1 cellular context compared by ENCODE assay signal in the genomic region with DNA sequence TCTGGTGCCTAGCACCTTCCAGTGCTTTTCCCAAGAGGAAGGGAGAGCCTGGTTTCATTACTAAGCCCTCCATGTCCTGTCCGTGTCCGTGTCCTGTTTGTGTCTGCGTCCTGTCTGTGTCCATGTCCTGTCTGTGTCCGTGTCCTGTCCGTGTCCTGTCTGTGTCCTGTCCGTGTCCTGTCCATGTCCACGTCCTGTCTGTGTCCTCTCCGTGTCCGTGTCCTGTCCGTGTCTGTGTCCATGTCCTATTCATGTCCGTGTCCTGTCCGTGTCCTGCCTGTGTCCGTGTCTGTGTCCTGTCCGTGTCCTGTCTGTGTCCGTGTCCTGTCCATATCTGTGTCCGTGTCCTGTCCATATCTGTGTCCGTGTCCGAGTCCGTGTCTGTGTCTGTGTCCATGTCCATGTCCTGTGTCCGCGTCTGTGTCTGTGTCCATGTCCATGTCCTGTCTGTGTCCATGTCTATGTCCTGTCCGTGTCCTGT.
TF ChIP-seq lines count a peak whose summit lies in the region.

No MANE protein-coding gene starts in this region.

TF ChIP-seq in H1, 55 proteins besides CTCF, POLR2A, EP300 and RAD21:
- no peak for TF ChIP-seq RNF2 (IDR thresholded peaks at IDR 0.05; ENCODE audit: borderline replicate concordance, low read depth, low read length, missing control alignments, poor library complexity, severe bottlenecking)
- TF ChIP-seq SRF (IDR thresholded peaks at IDR 0.05; ENCODE audit: low read depth, low read length), result no peak
- no peak for TF ChIP-seq BACH1 (IDR thresholded peaks at IDR 0.05; ENCODE audit: low read length)
- TF ChIP-seq POLR2AphosphoS5 (IDR thresholded peaks at IDR 0.05; ENCODE audit: low read depth, low read length), result no peak
- TF ChIP-seq JUND (IDR thresholded peaks at IDR 0.05; ENCODE audit: low read length), result no peak
- no peak for TF ChIP-seq KDM4A (IDR thresholded peaks at IDR 0.05; ENCODE audit: low read depth, low read length, severe bottlenecking)
- TF ChIP-seq, protein P1, sequence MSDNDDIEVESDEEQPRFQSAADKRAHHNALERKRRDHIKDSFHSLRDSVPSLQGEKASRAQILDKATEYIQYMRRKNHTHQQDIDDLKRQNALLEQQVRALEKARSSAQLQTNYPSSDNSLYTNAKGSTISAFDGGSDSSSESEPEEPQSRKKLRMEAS (IDR thresholded peaks at IDR 0.05), result no peak
- no peak for TF ChIP-seq RBBP5 (IDR thresholded peaks at IDR 0.05; ENCODE audit: borderline replicate concordance, low read depth, low read length)
- TF ChIP-seq CHD2 (IDR thresholded peaks at IDR 0.05; ENCODE audit: low read length), result no peak
